ENCODE assay signal across 8 cellular contexts in genomic region chr1:16175610-16176553, GRCh38. TPM values are rescaled to one million over a fixed set of nuclear protein-coding genes. Genes with fewer than 3 reads are reported as not detected.
A peak's percentile ranks its signal among the peaks of the same experiment; 100 is the strongest.
DNase-seq lines count a peak whose midpoint lies in the region; ATAC-seq, FAIRE-seq and TF ChIP-seq lines count a peak whose summit lies in the region.

No MANE protein-coding gene starts in this region.

- H2BK120ac ChIP-seq in neuronal stem cell (ENCODE audit: low read depth, low read length), result peak overlapping the region; percentile 83

- peaks cover 26 to 27% of the 10 kb centered on the region in 2 donors for H3K4me1 ChIP-seq in neuronal stem cell (ENCODE audit: control insufficient read depth in 2 of 2, insufficient read depth in 1 of 2, low read depth in 1 of 2, low read length in 2 of 2)

- no peaks in the 10 kb centered on the region for H3K27me3 ChIP-seq in neuronal stem cell (ENCODE audit: control insufficient read depth in 3 of 3, insufficient read depth in 3 of 3, low read depth in 1 of 3, low read length in 3 of 3)

- no CpG with 5 or more reads among the region's 24 CpGs for WGBS in neuronal stem cell (ENCODE audit: extremely low coverage in 2 of 2, insufficient read length in 2 of 2, insufficient replicate concordance in 1 of 2), 2 donors

- peak overlapping the region; percentile 22 for H3K14ac ChIP-seq in neuronal stem cell (ENCODE audit: low read length)

- H3K79me1 ChIP-seq in neuronal stem cell (ENCODE audit: low read depth, low read length), result no peaks in the 10 kb centered on the region

- no peak for TF ChIP-seq CTCF in D721Med (IDR thresholded peaks at IDR 0.05; ENCODE audit: insufficient read depth, missing control alignments)

- peak overlapping the region; percentile 43 for H3K4ac ChIP-seq in neuronal stem cell (ENCODE audit: low read length)

- peak overlapping the region; percentile 93 for H2BK5ac ChIP-seq in neuronal stem cell (ENCODE audit: low read length)

- no peaks in the 10 kb centered on the region for H3K9me3 ChIP-seq in neuronal stem cell (replicated peaks in 1 of 2; ENCODE audit: control insufficient read depth in 2 of 2, insufficient read depth in 1 of 2, low read depth in 1 of 2, low read length in 2 of 2)

- H3K36me3 ChIP-seq in neuronal stem cell (replicated peaks in 1 of 2; ENCODE audit: control insufficient read depth in 2 of 2, insufficient read depth in 2 of 2, low read length in 2 of 2), result no peaks in the 10 kb centered on the region

- peak overlapping the region; percentile 88 for H3K27ac ChIP-seq in neuronal stem cell (replicated peaks; ENCODE audit: low read length)

- ATAC-seq in GM18909 (IDR thresholded peaks at IDR 0.05; ENCODE audit: poor library complexity, unreplicated experiment) (no peak), GM21447 (IDR thresholded peaks at IDR 0.05; ENCODE audit: unreplicated experiment) (no peak), GM18498 (IDR thresholded peaks at IDR 0.05; ENCODE audit: unreplicated experiment) (no peak)

- DNase-seq in Daoy (ENCODE audit: low read depth) (peak; percentile 94), SHP77 treated with DMSO at 0.1 percent for 48 hours (lab: John Stamatoyannopoulos, UW) (peak; percentile 23), fibroblast of peridontal ligament (ENCODE audit: extremely low read depth) (peak; percentile 92), neuronal stem cell (ENCODE audit: low spot score) (no peak), D721Med (ENCODE audit: insufficient read length, low spot score) (no peak)

- H2AFZ ChIP-seq in neuronal stem cell (ENCODE audit: low read length), result peak overlapping the region; percentile 88

- H3K4me2 ChIP-seq in neuronal stem cell (ENCODE audit: insufficient read depth, low read length, poor library complexity, severe bottlenecking), result no peak overlapping the region

- H4K8ac ChIP-seq in neuronal stem cell (ENCODE audit: low read depth, low read length), result no peak overlapping the region

- peak overlapping the region; percentile 38 for H4K91ac ChIP-seq in neuronal stem cell (ENCODE audit: low read depth, low read length, poor library complexity)

- peak overlapping the region; percentile 97 for H2AK5ac ChIP-seq in neuronal stem cell (ENCODE audit: low read depth, low read length)

- peak overlapping the region; percentile 56 for H3K9ac ChIP-seq in neuronal stem cell (ENCODE audit: low read depth, low read length, poor library complexity)

- H2BK12ac ChIP-seq in neuronal stem cell (ENCODE audit: low read length), result peak overlapping the region; percentile 65

- no peak overlapping the region for H3K4me3 ChIP-seq in neuronal stem cell (ENCODE audit: low read length in 2 of 2)

- H2BK15ac ChIP-seq in neuronal stem cell (ENCODE audit: low read length), result peak overlapping the region; percentile 82

- no peak for FAIRE-seq in D721Med (lab: Jason Lieb, UNC)

- no peak overlapping the region for H3K23ac ChIP-seq in neuronal stem cell (ENCODE audit: low read depth, low read length, poor library complexity)

- peak overlapping the region; percentile 94 for H3K18ac ChIP-seq in neuronal stem cell (ENCODE audit: low read length)

RNA-seq across cellular contexts. Expression of gene EPHA2, which starts 20.0 kb away (rescaled TPM):
- total RNA-seq in Daoy (2014; rRNA removed; shearing (Covaris generic)), result 50.8 and 67.7 TPM in 2 replicates
- 74.6 TPM for polyA plus RNA-seq in neuronal stem cell (2013, experiment 1 of 2)
- polyA plus RNA-seq in neuronal stem cell (2013, experiment 2 of 2), result 73.7 TPM

RNA-seq across cellular contexts. Expression of gene ARHGEF19, which starts 36.6 kb away (rescaled TPM):
- total RNA-seq in Daoy (2014; rRNA removed; shearing (Covaris generic)), result 2.4 and 4.2 TPM in 2 replicates
- 14.7 TPM for polyA plus RNA-seq in neuronal stem cell (2013, experiment 1 of 2)
- 14.8 TPM for polyA plus RNA-seq in neuronal stem cell (2013, experiment 2 of 2)

Comparison
In these comparisons a context has a peak if more than half of its experiments do, and no peak if none do; other contexts are left out.
1. DNase-seq: peak in Daoy (single experiment), SHP77 treated with DMSO at 0.1 percent for 48 hours (single experiment) and fibroblast of peridontal ligament (single experiment); none in neuronal stem cell (single experiment) and D721Med (single experiment).